1 cellular context compared by ENCODE assay signal in the genomic region with DNA sequence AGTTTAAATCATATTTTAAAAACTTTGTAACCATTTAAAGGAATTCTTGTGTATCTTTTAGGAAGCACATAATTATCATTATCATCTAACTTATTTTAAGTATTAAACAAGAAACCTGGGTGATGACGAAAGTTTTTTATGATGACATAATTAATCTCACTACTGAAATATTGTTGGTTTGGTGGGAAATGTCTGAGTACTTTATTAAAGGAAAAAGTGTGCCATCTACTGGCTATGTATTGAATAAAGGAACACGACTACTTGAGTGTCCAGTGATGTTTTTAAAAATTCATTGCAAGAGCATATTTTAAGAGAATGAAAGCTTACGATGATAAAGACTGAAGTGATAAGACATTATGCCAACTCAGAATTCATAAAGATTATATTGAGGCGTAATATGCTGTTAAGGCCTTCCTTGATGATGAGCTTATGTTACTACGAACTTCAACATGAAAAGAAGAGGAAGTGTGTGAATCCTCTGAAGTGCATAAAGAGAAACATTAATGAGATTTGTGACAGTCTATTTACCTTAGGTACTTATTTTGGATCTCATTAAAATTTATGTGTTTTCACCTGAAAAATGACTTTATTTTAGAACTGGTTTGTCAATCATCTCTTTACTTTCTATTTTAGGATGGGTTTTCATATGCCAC.
TF ChIP-seq lines count a peak whose summit lies in the region.

No MANE protein-coding gene starts in this region.

TF ChIP-seq in HEK293, 187 proteins besides CTCF, POLR2A, EP300 and RAD21:
- TF ChIP-seq ZNF629 (tag by site-specific recombination; IDR thresholded peaks at IDR 0.05) (peak; percentile 93), ZNF223 (tag by site-specific recombination; IDR thresholded peaks at IDR 0.05) (no peak), ZNF654 (tag by site-specific recombination; IDR thresholded peaks at IDR 0.05; ENCODE audit: low read depth) (peak; percentile 86), ZEB2 (tag by site-specific recombination; IDR thresholded peaks at IDR 0.05) (peak; percentile 56; the same call in 1 of the 2 replicates), ZNF404 (tag by site-specific recombination; IDR thresholded peaks at IDR 0.05) (no peak), ZNF2 (tag by site-specific recombination; IDR thresholded peaks at IDR 0.05) (no peak), ZNF473 (tag by site-specific recombination; IDR thresholded peaks at IDR 0.05) (no peak), ZNF660 (tag by site-specific recombination; IDR thresholded peaks at IDR 0.05) (peak; percentile 43; the same call in 1 of the 2 replicates), ZFP37 (tag by site-specific recombination; IDR thresholded peaks at IDR 0.05) (no peak), SCRT2 (tag by site-specific recombination; IDR thresholded peaks at IDR 0.05) (peak; percentile 22; the same call in 1 of the 2 replicates), ZSCAN23 (tag by site-specific recombination; IDR thresholded peaks at IDR 0.05) (no peak), ZBTB21 (tag by site-specific recombination; IDR thresholded peaks at IDR 0.05) (peak; percentile 70), KLF1 (tag by site-specific recombination; IDR thresholded peaks at IDR 0.05) (no peak), SP7 (tag by site-specific recombination; IDR thresholded peaks at IDR 0.05) (peak; percentile 43; the same call in 1 of the 2 replicates), ZBTB8A (tag by site-specific recombination; IDR thresholded peaks at IDR 0.05) (no peak), ZNF423 (tag by site-specific recombination; IDR thresholded peaks at IDR 0.05) (no peak)
- TF ChIP-seq, protein P1, sequence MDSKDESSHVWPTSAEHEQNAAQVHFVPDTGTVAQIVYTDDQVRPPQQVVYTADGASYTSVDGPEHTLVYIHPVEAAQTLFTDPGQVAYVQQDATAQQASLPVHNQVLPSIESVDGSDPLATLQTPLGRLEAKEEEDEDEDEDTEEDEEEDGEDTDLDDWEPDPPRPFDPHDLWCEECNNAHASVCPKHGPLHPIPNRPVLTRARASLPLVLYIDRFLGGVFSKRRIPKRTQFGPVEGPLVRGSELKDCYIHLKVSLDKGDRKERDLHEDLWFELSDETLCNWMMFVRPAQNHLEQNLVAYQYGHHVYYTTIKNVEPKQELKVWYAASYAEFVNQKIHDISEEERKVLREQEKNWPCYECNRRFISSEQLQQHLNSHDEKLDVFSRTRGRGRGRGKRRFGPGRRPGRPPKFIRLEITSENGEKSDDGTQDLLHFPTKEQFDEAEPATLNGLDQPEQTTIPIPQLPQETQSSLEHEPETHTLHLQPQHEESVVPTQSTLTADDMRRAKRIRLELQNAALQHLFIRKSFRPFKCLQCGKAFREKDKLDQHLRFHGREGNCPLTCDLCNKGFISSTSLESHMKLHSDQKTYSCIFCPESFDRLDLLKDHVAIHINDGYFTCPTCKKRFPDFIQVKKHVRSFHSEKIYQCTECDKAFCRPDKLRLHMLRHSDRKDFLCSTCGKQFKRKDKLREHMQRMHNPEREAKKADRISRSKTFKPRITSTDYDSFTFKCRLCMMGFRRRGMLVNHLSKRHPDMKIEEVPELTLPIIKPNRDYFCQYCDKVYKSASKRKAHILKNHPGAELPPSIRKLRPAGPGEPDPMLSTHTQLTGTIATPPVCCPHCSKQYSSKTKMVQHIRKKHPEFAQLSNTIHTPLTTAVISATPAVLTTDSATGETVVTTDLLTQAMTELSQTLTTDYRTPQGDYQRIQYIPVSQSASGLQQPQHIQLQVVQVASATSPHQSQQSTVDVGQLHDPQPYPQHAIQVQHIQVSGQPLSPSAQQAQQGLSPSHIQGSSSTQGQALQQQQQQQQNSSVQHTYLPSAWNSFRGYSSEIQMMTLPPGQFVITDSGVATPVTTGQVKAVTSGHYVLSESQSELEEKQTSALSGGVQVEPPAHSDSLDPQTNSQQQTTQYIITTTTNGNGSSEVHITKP (tag by site-specific recombination; IDR thresholded peaks at IDR 0.05), result no peak
- TF ChIP-seq, protein P2, sequence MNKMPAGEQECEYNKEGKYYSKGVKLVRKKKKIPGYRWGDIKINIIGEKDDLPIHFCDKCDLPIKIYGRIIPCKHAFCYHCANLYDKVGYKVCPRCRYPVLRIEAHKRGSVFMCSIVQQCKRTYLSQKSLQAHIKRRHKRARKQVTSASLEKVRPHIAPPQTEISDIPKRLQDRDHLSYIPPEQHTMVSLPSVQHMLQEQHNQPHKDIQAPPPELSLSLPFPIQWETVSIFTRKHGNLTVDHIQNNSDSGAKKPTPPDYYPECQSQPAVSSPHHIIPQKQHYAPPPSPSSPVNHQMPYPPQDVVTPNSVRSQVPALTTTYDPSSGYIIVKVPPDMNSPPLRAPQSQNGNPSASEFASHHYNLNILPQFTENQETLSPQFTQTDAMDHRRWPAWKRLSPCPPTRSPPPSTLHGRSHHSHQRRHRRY (tag by site-specific recombination; IDR thresholded peaks at IDR 0.05), result no peak
- TF ChIP-seq, protein P3, sequence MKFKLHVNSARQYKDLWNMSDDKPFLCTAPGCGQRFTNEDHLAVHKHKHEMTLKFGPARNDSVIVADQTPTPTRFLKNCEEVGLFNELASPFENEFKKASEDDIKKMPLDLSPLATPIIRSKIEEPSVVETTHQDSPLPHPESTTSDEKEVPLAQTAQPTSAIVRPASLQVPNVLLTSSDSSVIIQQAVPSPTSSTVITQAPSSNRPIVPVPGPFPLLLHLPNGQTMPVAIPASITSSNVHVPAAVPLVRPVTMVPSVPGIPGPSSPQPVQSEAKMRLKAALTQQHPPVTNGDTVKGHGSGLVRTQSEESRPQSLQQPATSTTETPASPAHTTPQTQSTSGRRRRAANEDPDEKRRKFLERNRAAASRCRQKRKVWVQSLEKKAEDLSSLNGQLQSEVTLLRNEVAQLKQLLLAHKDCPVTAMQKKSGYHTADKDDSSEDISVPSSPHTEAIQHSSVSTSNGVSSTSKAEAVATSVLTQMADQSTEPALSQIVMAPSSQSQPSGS (tag by site-specific recombination; IDR thresholded peaks at IDR 0.05; ENCODE audit: low read depth), result peak; percentile 96
- TF ChIP-seq, protein P4, sequence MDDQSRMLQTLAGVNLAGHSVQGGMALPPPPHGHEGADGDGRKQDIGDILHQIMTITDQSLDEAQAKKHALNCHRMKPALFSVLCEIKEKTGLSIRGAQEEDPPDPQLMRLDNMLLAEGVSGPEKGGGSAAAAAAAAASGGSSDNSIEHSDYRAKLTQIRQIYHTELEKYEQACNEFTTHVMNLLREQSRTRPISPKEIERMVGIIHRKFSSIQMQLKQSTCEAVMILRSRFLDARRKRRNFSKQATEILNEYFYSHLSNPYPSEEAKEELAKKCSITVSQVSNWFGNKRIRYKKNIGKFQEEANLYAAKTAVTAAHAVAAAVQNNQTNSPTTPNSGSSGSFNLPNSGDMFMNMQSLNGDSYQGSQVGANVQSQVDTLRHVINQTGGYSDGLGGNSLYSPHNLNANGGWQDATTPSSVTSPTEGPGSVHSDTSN (CRISPR knock-in tag; IDR thresholded peaks at IDR 0.05), result no peak
